8 cellular contexts compared by ENCODE assay signal in the genomic region with DNA sequence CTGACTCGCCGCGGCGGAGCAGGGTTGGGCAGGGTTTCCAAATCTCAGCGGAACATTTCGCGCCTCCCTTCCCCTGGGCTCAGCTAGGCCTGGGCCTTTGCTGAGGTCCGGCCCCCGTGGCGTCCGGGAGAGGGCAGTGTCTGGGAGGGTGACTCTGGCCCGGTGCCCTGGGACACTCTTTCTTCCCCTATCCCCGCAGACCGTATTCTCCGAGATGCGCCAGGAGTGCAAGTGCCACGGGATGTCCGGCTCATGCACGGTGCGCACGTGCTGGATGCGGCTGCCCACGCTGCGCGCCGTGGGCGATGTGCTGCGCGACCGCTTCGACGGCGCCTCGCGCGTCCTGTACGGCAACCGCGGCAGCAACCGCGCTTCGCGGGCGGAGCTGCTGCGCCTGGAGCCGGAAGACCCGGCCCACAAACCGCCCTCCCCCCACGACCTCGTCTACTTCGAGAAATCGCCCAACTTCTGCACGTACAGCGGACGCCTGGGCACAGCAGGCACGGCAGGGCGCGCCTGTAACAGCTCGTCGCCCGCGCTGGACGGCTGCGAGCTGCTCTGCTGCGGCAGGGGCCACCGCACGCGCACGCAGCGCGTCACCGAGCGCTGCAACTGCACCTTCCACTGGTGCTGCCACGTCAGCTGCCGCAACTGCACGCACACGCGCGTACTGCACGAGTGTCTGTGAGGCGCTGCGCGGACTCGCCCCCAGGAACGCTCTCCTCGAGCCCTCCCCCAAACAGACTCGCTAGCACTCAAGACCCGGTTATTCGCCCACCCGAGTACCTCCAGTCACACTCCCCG. TPM values are rescaled to one million over a fixed set of nuclear protein-coding genes. Genes with fewer than 3 reads are reported as not detected.
DNase-seq lines count a peak whose midpoint lies in the region; ATAC-seq and TF ChIP-seq lines count a peak whose summit lies in the region.

No MANE protein-coding gene starts in this region.

- no peaks in the 10 kb centered on the region for H4K20me1 ChIP-seq in neural cell (ENCODE audit: insufficient read depth)

- H3K79me2 ChIP-seq in neural cell (replicated peaks; ENCODE audit: insufficient read depth, low read length): no peaks in the 10 kb centered on the region

- peak overlapping the region; percentile 73 for H3K27ac Mint-ChIP-seq in T-helper 2 cell treated with Interferon-gamma antibody and Interleukin-4, amounts not matched to agents 5 μg/mL and 100 μg/mL, for 36 hours

- H3K9me2 ChIP-seq in neural cell (ENCODE audit: insufficient read depth, low read length): no peaks in the 10 kb centered on the region

- peak; percentile 32 for DNase-seq in T-helper 2 cell treated with Interferon-gamma antibody and Interleukin-4, amounts not matched to agents 5 μg/mL and 100 μg/mL, for 36 hours (ENCODE audit: low spot score)
- peak; percentile 47 for DNase-seq in effector CD4-positive, alpha-beta T cell
- DNase-seq in GM03348 (ENCODE audit: low spot score): no peak

- no peak for TF ChIP-seq EP300 in neural cell (conservative IDR thresholded peaks at IDR 0.05; ENCODE audit: poor library complexity, severe bottlenecking)

- H3K27me3 Mint-ChIP-seq in T-helper 2 cell treated with Interferon-gamma antibody and Interleukin-4, amounts not matched to agents 5 μg/mL and 100 μg/mL, for 36 hours (ENCODE audit: low read depth): peaks cover 90% of the 10 kb centered on the region

- ATAC-seq in HG02970 (IDR thresholded peaks at IDR 0.05; ENCODE audit: low FRiP score, unreplicated experiment) (no peak), HG02571 (IDR thresholded peaks at IDR 0.05; ENCODE audit: unreplicated experiment) (no peak), GM21515 (IDR thresholded peaks at IDR 0.05; ENCODE audit: unreplicated experiment) (no peak)

- H3K4me3 ChIP-seq in GM12875 (ENCODE audit: low read depth, low read length) (peak overlapping the region; percentile 22), neural cell (ENCODE audit: low read length) (peak overlapping the region; percentile 68)

- no peak overlapping the region for H3K27ac ChIP-seq in neural cell (ENCODE audit: low read length)

- H3K9me3 ChIP-seq in neural cell (ENCODE audit: low read length): no peaks in the 10 kb centered on the region

- H3K9me3 Mint-ChIP-seq in T-helper 2 cell treated with Interferon-gamma antibody and Interleukin-4, amounts not matched to agents 5 μg/mL and 100 μg/mL, for 36 hours: no peaks in the 10 kb centered on the region

- no peak overlapping the region for H3K4me2 ChIP-seq in neural cell (ENCODE audit: low read length)

- no peaks in the 10 kb centered on the region for H3K36me3 Mint-ChIP-seq in T-helper 2 cell treated with Interferon-gamma antibody and Interleukin-4, amounts not matched to agents 5 μg/mL and 100 μg/mL, for 36 hours (ENCODE audit: low read depth)

- H3F3A ChIP-seq in neural cell (ENCODE audit: insufficient read depth, low read length, poor library complexity, severe bottlenecking): no peaks in the 10 kb centered on the region

- no peak overlapping the region for H2AFZ ChIP-seq in neural cell (ENCODE audit: low read depth, low read length)

- H3K4me1 Mint-ChIP-seq in T-helper 2 cell treated with Interferon-gamma antibody and Interleukin-4, amounts not matched to agents 5 μg/mL and 100 μg/mL, for 36 hours (ENCODE audit: low read depth): peaks cover 43% of the 10 kb centered on the region

- peaks cover 99% of the 10 kb centered on the region for H3K27me3 ChIP-seq in neural cell (ENCODE audit: insufficient read depth, low read depth, low read length)

- H3K9ac ChIP-seq in neural cell (ENCODE audit: low read length): no peak overlapping the region

- no peaks in the 10 kb centered on the region for H3K36me3 ChIP-seq in neural cell (ENCODE audit: insufficient read depth, low read length)

- H3K4me3 Mint-ChIP-seq in T-helper 2 cell treated with Interferon-gamma antibody and Interleukin-4, amounts not matched to agents 5 μg/mL and 100 μg/mL, for 36 hours: peak overlapping the region; percentile 79

- TF ChIP-seq RAD21 in neural cell (conservative IDR thresholded peaks at IDR 0.05): no peak

- no peak for TF ChIP-seq CTCF in GM12875 (IDR thresholded peaks at IDR 0.05; ENCODE audit: borderline replicate concordance, insufficient read depth, low read depth, low read length)
- TF ChIP-seq CTCF in neural cell (IDR thresholded peaks at IDR 0.05; ENCODE audit: poor library complexity, severe bottlenecking): peak; percentile 17

TF ChIP-seq in neural cell, 6 proteins besides CTCF, POLR2A, EP300 and RAD21:
- TF ChIP-seq TAF1 (IDR thresholded peaks at IDR 0.05; ENCODE audit: low read depth): no peak
- peak; percentile 32 for TF ChIP-seq MXI1 (conservative IDR thresholded peaks at IDR 0.05; ENCODE audit: poor library complexity, severe bottlenecking)
- no peak for TF ChIP-seq EZH2 (IDR thresholded peaks at IDR 0.05; ENCODE audit: borderline replicate concordance, insufficient read depth, low read length, poor library complexity, severe bottlenecking)
- no peak for TF ChIP-seq SMC3 (conservative IDR thresholded peaks at IDR 0.05; ENCODE audit: poor library complexity)
- peak; percentile 43 for TF ChIP-seq POLR2AphosphoS5 (IDR thresholded peaks at IDR 0.05)
- TF ChIP-seq, protein P1, sequence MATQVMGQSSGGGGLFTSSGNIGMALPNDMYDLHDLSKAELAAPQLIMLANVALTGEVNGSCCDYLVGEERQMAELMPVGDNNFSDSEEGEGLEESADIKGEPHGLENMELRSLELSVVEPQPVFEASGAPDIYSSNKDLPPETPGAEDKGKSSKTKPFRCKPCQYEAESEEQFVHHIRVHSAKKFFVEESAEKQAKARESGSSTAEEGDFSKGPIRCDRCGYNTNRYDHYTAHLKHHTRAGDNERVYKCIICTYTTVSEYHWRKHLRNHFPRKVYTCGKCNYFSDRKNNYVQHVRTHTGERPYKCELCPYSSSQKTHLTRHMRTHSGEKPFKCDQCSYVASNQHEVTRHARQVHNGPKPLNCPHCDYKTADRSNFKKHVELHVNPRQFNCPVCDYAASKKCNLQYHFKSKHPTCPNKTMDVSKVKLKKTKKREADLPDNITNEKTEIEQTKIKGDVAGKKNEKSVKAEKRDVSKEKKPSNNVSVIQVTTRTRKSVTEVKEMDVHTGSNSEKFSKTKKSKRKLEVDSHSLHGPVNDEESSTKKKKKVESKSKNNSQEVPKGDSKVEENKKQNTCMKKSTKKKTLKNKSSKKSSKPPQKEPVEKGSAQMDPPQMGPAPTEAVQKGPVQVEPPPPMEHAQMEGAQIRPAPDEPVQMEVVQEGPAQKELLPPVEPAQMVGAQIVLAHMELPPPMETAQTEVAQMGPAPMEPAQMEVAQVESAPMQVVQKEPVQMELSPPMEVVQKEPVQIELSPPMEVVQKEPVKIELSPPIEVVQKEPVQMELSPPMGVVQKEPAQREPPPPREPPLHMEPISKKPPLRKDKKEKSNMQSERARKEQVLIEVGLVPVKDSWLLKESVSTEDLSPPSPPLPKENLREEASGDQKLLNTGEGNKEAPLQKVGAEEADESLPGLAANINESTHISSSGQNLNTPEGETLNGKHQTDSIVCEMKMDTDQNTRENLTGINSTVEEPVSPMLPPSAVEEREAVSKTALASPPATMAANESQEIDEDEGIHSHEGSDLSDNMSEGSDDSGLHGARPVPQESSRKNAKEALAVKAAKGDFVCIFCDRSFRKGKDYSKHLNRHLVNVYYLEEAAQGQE (IDR thresholded peaks at IDR 0.05; ENCODE audit: borderline replicate concordance): no peak

RNA-seq across cellular contexts. Expression of a gene that starts 3.0 kb away (rescaled TPM):
- not detected in 2 replicates for polyA plus RNA-seq in neural cell
- not detected in 2 replicates for polyA minus RNA-seq in neural cell

RNA-seq across cellular contexts. Expression of a gene that starts 9.6 kb away (rescaled TPM):
- polyA plus RNA-seq in neural cell: 0.92 and 1.2 TPM in 2 replicates
- 0.73 TPM in 1 of 2 replicates, not detected in the other for polyA minus RNA-seq in neural cell

RNA-seq across cellular contexts. Expression of a gene that starts 18.0 kb away (rescaled TPM):
- 0.20 and 0.51 TPM in 2 replicates for polyA plus RNA-seq in neural cell
- polyA minus RNA-seq in neural cell: 0.24 and 0.93 TPM in 2 replicates

RNA-seq across cellular contexts. Expression of a gene that starts 23.9 kb away (rescaled TPM):
- polyA plus RNA-seq in neural cell: 114 TPM in 2 replicates
- 94.0 and 108 TPM in 2 replicates for polyA minus RNA-seq in neural cell

RNA-seq across cellular contexts. Expression of a gene that starts 37.4 kb away (rescaled TPM):
- polyA plus RNA-seq in neural cell: 69.0 and 71.0 TPM in 2 replicates
- 37.3 and 39.2 TPM in 2 replicates for polyA minus RNA-seq in neural cell
